ENCODE assay signal across 24 cellular contexts in the genomic region with DNA sequence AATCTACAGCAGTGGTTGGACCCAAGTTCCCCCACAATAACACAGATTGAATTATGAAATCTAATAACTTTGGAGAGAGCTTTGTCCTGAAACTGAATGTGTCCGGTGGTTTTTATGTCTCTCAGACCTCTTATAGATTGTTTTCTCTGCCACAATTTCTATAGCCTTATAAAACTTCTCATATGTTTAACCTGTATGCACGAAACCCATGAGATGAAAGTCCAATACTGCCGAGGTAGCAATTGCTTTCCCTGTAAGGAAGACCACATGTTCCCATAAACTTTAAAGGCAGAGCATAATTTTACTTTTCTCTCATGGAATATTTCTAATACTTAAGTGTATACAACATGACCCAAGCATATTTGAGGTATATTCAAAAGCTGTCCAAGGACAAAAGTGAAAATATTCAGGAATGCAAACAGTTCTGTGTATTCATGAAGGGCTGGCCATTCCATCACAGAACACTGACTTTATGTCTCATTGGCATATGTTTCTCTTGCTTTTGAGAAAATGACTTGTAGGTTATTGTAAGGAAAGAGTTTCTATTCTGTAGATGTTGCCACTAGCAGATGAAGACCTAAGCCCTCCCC.
"Had no signal": no experiment of that assay in that cellular context is flagged by ENCODE, and none has a peak within 500 bp of the region (broad histone marks: within the 10 kb centered on the region; RNA-seq: fewer than 3 reads in every experiment).

No MANE protein-coding gene starts in this region.

- DNase-seq: activated CD4-positive, alpha-beta T cell treated with anti-CD3 and anti-CD28 coated beads, Interleukin-2, amount 10 ng/mL, durations not matched to agents 24 days and 14 days; activated CD4-positive, CD25-positive, alpha-beta regulatory T cell; activated CD8-positive, alpha-beta T cell treated with anti-CD3 and anti-CD28 coated beads for 36 hours; activated naive CD4-positive, alpha-beta T cell treated with anti-CD3 and anti-CD28 coated beads for 36 hours; activated T-cell treated with anti-CD3 and anti-CD28 coated beads, Interleukin-2, amount 50 U/mL, for 1 hour; dermis blood vessel endothelial cell; effector memory CD4-positive, alpha-beta T cell; foreskin melanocyte; glutamatergic neuron; hypothalamus; left ventricle myocardium inferior; midbrain; nephron progenitor cell; nucleus accumbens; stimulated activated CD4-positive, alpha-beta T cell treated with anti-CD3 and anti-CD28 coated beads, Interleukin-12 subunit alpha, Interleukin-12 subunit beta, amount 100 ng/mL, for 4 hours; stimulated activated CD4-positive, alpha-beta T cell treated with anti-CD3 and anti-CD28 coated beads, Interleukin-1b, Interleukin-23, amount 100 ng/mL, for 48 hours; stimulated activated CD8-positive, alpha-beta memory T cell treated with anti-CD3 and anti-CD28 coated beads, Interleukin-4, amount 100 ng/mL, for 48 hours; stimulated activated naive CD4-positive, alpha-beta T cell; T1000; trophoblast cell had no signal

- FAIRE-seq: endothelial cell of umbilical vein had no signal

- H3K27me3 ChIP-seq: ascending aorta, vagina had no signal

- H3K4me1 ChIP-seq: ascending aorta, left ventricle myocardium inferior, vagina had no signal

- H3K9me3 ChIP-seq: ascending aorta, left ventricle myocardium inferior, vagina had no signal

- H3K4me3 Mint-ChIP-seq: activated CD4-positive, alpha-beta T cell treated with anti-CD3 and anti-CD28 coated beads, Interleukin-2, amount 10 ng/mL, durations not matched to agents 24 days and 14 days; activated CD8-positive, alpha-beta T cell treated with anti-CD3 and anti-CD28 coated beads for 36 hours; activated naive CD4-positive, alpha-beta T cell treated with anti-CD3 and anti-CD28 coated beads for 36 hours; nephron progenitor cell had no signal

- H3K27ac Mint-ChIP-seq: activated CD4-positive, alpha-beta T cell treated with anti-CD3 and anti-CD28 coated beads, Interleukin-2, amount 10 ng/mL, durations not matched to agents 24 days and 14 days; activated naive CD4-positive, alpha-beta T cell treated with anti-CD3 and anti-CD28 coated beads for 36 hours; nephron progenitor cell; progenitor cell of endocrine pancreas had no signal

- H3K36me3 ChIP-seq: ascending aorta, left ventricle myocardium inferior, vagina had no signal

- H3K27ac ChIP-seq: ascending aorta, left ventricle myocardium inferior, vagina had no signal

- H3K9me3 Mint-ChIP-seq: activated CD4-positive, alpha-beta T cell treated with anti-CD3 and anti-CD28 coated beads, Interleukin-2, amount 10 ng/mL, durations not matched to agents 24 days and 14 days; activated CD8-positive, alpha-beta T cell treated with anti-CD3 and anti-CD28 coated beads for 36 hours; activated naive CD4-positive, alpha-beta T cell treated with anti-CD3 and anti-CD28 coated beads for 36 hours had no signal

- H3K27me3 Mint-ChIP-seq: activated CD4-positive, alpha-beta T cell treated with anti-CD3 and anti-CD28 coated beads, Interleukin-2, amount 10 ng/mL, durations not matched to agents 24 days and 14 days; activated CD8-positive, alpha-beta T cell treated with anti-CD3 and anti-CD28 coated beads for 36 hours had no signal

- H3K4me3 ChIP-seq: ascending aorta, left ventricle myocardium inferior, vagina had no signal
